In the genomic region with DNA sequence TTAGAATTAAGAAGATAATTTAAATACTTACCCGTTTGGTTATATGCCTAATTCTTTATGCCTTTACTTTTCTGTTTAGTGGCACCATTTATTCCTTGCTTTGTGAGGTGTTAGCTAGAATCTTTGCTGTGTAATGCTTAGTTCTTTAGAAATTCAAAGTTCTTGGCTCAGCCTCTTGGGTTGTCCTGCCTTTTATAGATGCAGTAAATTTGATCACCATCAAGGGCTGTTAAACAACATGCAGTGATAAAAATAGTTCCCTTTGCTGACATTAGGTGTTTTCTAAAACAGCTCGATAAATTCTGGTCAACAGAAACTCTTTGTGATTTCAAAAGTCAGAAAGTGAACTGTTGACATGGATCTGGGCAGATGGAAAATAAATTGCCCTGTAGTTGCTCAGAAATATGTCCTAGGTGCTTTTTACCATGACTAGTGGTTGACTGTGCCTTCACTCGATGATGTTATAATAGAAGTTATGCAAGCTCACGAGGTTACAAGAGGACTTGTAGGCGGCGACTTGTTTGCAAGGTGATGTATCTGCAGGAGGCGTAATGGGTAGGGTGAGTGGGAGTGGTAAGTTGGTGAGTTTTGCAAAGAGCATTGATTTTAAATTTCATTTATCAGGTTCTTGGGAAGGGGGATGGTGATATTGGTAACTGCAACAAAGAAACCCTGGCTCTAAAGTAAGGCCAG, we compare ENCODE assay signal across 34 cellular contexts. TPM values are rescaled to one million over a fixed set of nuclear protein-coding genes. Genes with fewer than 3 reads are reported as not detected.
"Had no signal": no experiment of that assay in that cellular context is flagged by ENCODE, and none has a peak within 500 bp of the region (broad histone marks: within the 10 kb centered on the region; RNA-seq: fewer than 3 reads in every experiment).

No MANE protein-coding gene starts in this region.

- H3K36me3 ChIP-seq: brain microvascular endothelial cell, colonic mucosa, esophagus muscularis mucosa, gastroesophageal sphincter, WERI-Rb-1 had no signal

- H3K27ac Mint-ChIP-seq: activated B cell treated with CpG ODN at 0.5 μM for 24 hours; activated CD8-positive, alpha-beta T cell treated with anti-CD3 and anti-CD28 coated beads for 36 hours; activated naive CD8-positive, alpha-beta T cell; activated T-helper 17 cell treated with anti-CD3 and anti-CD28 coated beads, Interleukin-2, amount 50 U/mL, for 72 hours; T-helper 17 cell; T-helper 2 cell treated with Interferon-gamma antibody and Interleukin-4, amounts not matched to agents 5 μg/mL and 100 μg/mL, for 36 hours had no signal

- H3K9me3 Mint-ChIP-seq: activated CD8-positive, alpha-beta T cell treated with anti-CD3 and anti-CD28 coated beads for 36 hours; activated T-cell treated with anti-CD3 and anti-CD28 coated beads, Interleukin-2, amount 50 U/mL, for 4 hours; T-helper 2 cell treated with Interferon-gamma antibody and Interleukin-4, amounts not matched to agents 5 μg/mL and 100 μg/mL, for 36 hours had no signal

- ATAC-seq: activated CD4-positive, CD25-positive, alpha-beta regulatory T cell treated with anti-CD3 and anti-CD28 coated beads, Interleukin-2, amount 50 U/mL, for 24 hours; activated CD8-positive, alpha-beta T cell treated with anti-CD3 and anti-CD28 coated beads for 36 hours; activated T-cell treated with anti-CD3 and anti-CD28 coated beads, Interleukin-2, amount 50 U/mL, for 4 hours; activated T-helper 17 cell treated with anti-CD3 and anti-CD28 coated beads, Interleukin-2, amount 50 U/mL, for 72 hours; foreskin keratinocyte; gastroesophageal sphincter; T-helper 17 cell had no signal

- H3K36me3 Mint-ChIP-seq: activated naive CD8-positive, alpha-beta T cell had no signal

- DNase-seq: activated B cell treated with CpG ODN at 0.5 μM for 24 hours; activated CD4-positive, alpha-beta T cell treated with anti-CD3 and anti-CD28 coated beads for 48 hours; activated CD4-positive, alpha-beta T cell treated with anti-CD3 and anti-CD28 coated beads, Interleukin-2, amount 50 U/mL, for 1 hour; activated CD4-positive, alpha-beta T cell treated with anti-CD3 and anti-CD28 coated beads, Interleukin-2, amount 50 U/mL, for 48 hours; activated CD8-positive, alpha-beta memory T cell treated with anti-CD3 and anti-CD28 coated beads for 24 hours; activated CD8-positive, alpha-beta T cell treated with anti-CD3 and anti-CD28 coated beads for 36 hours; activated effector memory CD4-positive, alpha-beta T cell treated with Interleukin-2 at 50 U/mL for 16 hours; activated gamma-delta T cell treated with Interleukin-2 at 50 U/mL for 16 hours; activated naive CD4-positive, alpha-beta T cell treated with anti-CD3 and anti-CD28 coated beads, Interleukin-2, amount 50 U/mL, for 16 hours; activated naive CD4-positive, alpha-beta T cell treated with Interleukin-2 at 50 U/mL for 16 hours; activated T-cell treated with anti-CD3 and anti-CD28 coated beads, Interleukin-2, amount 50 U/mL, for 4 hours; amniotic stem cell; anterior cingulate cortex; brain microvascular endothelial cell; central memory CD4-positive, alpha-beta T cell; cerebellar nuclear complex; colonic mucosa; effector CD8-positive, alpha-beta T cell; erythroblast; foreskin keratinocyte; SW 1271; T-helper 1 cell; T-helper 17 cell; T1000; WERI-Rb-1 had no signal

- H3K27me3 Mint-ChIP-seq: activated B cell treated with CpG ODN at 0.5 μM for 24 hours; activated CD8-positive, alpha-beta T cell treated with anti-CD3 and anti-CD28 coated beads for 36 hours; activated naive CD8-positive, alpha-beta T cell; activated T-helper 17 cell treated with anti-CD3 and anti-CD28 coated beads, Interleukin-2, amount 50 U/mL, for 72 hours; T-helper 17 cell had no signal

- H3K27ac ChIP-seq: brain microvascular endothelial cell, colonic mucosa, esophagus muscularis mucosa, foreskin keratinocyte, gastroesophageal sphincter, WERI-Rb-1 had no signal

- H3K4me3 Mint-ChIP-seq: activated B cell treated with CpG ODN at 0.5 μM for 24 hours; activated CD8-positive, alpha-beta T cell treated with anti-CD3 and anti-CD28 coated beads for 36 hours; activated naive CD8-positive, alpha-beta T cell; activated T-cell treated with anti-CD3 and anti-CD28 coated beads, Interleukin-2, amount 50 U/mL, for 4 hours; activated T-helper 17 cell treated with anti-CD3 and anti-CD28 coated beads, Interleukin-2, amount 50 U/mL, for 72 hours; T-helper 17 cell; T-helper 2 cell treated with Interferon-gamma antibody and Interleukin-4, amounts not matched to agents 5 μg/mL and 100 μg/mL, for 36 hours had no signal

- H3K9me3 ChIP-seq: colonic mucosa, esophagus muscularis mucosa, gastroesophageal sphincter had no signal

- H3K4me1 Mint-ChIP-seq: activated B cell treated with CpG ODN at 0.5 μM for 24 hours; activated T-helper 17 cell treated with anti-CD3 and anti-CD28 coated beads, Interleukin-2, amount 50 U/mL, for 72 hours; T-helper 17 cell had no signal

- H3K27me3 ChIP-seq: brain microvascular endothelial cell, colonic mucosa, esophagus muscularis mucosa, foreskin keratinocyte, gastroesophageal sphincter had no signal

- H3K4me1 ChIP-seq: colonic mucosa, esophagus muscularis mucosa, foreskin keratinocyte, gastroesophageal sphincter had no signal

- H3K4me3 ChIP-seq: colonic mucosa, esophagus muscularis mucosa, gastroesophageal sphincter had no signal

RNA-seq across cellular contexts. Expression of gene LRRTM1, which starts 52.1 kb away (rescaled TPM):
- total RNA-seq: activated B cell treated with CpG ODN at 0.5 μM for 24 hours; activated CD8-positive, alpha-beta T cell treated with anti-CD3 and anti-CD28 coated beads for 36 hours; activated T-cell treated with anti-CD3 and anti-CD28 coated beads, Interleukin-2, amount 50 U/mL, for 4 hours; activated T-helper 17 cell treated with anti-CD3 and anti-CD28 coated beads, Interleukin-2, amount 50 U/mL, for 72 hours; astrocyte; dermis microvascular lymphatic vessel endothelial cell; foreskin keratinocyte; glomerular endothelial cell; T-helper 17 cell had no signal
- polyA plus RNA-seq: foreskin keratinocyte had no signal
